ENCODE assay signal across 8 cellular contexts in genomic region chr6:109009761-109010612, GRCh38.
DNase-seq lines count a peak whose midpoint lies in the region; ATAC-seq, FAIRE-seq and TF ChIP-seq lines count a peak whose summit lies in the region.

No MANE protein-coding gene starts in this region.

- ATAC-seq in HG02678 (IDR thresholded peaks at IDR 0.05; ENCODE audit: unreplicated experiment): peak; percentile 33
- peak; percentile 31 to 42 for ATAC-seq in left cardiac atrium

- H3K4me3 ChIP-seq in WERI-Rb-1 (ENCODE audit: low read depth, low read length): peak overlapping the region; percentile 78
- peak overlapping the region; percentile 83 for H3K4me3 ChIP-seq in skeletal muscle cell (ENCODE audit: low read depth, low read length)

- no peaks in the 10 kb centered on the region for H3K27me3 ChIP-seq in WERI-Rb-1 (ENCODE audit: insufficient read depth, low read depth, severe bottlenecking)

- H3K9me3 ChIP-seq in WERI-Rb-1 (ENCODE audit: severe bottlenecking): no peaks in the 10 kb centered on the region

- DNase-seq in D721Med (ENCODE audit: insufficient read length, low spot score) (no peak), WERI-Rb-1 (no peak), left cardiac atrium (no peak), skeletal muscle cell (ENCODE audit: low read depth) (no peak), DMS153 (lab: John Stamatoyannopoulos, UW) (no peak), frontal cortex (ENCODE audit: low spot score in 2 of 2) (no peak), NCI-H526 (lab: John Stamatoyannopoulos, UW) (no peak)

- H3K36me3 ChIP-seq in WERI-Rb-1: peaks cover 3% of the 10 kb centered on the region

- TF ChIP-seq CTCF in D721Med (IDR thresholded peaks at IDR 0.05; ENCODE audit: insufficient read depth, missing control alignments) (no peak), WERI-Rb-1 (IDR thresholded peaks at IDR 0.05; ENCODE audit: low read depth, low read length) (no peak)

- peak overlapping the region; percentile 96 for H3K27ac ChIP-seq in WERI-Rb-1

- FAIRE-seq in D721Med (lab: Jason Lieb, UNC): peak; percentile 25
- FAIRE-seq in frontal cortex (lab: Jason Lieb, UNC): no peak

- intact Hi-C loops in left cardiac atrium (cut with DNase I): loop anchor here in 1 of 2 donors (5.0 to 10.0 kb wide), 3 partner anchors 63 to 108 kb away; no protein-coding TSS in a partner anchor
